Comparison of ENCODE assay signal across 24 cellular contexts in genomic region chr1:86618358-86618757, GRCh38.
"Had no signal": no experiment of that assay in that cellular context is flagged by ENCODE, and none has a peak within 500 bp of the region (broad histone marks: within the 10 kb centered on the region; RNA-seq: fewer than 3 reads in every experiment).

No MANE protein-coding gene starts in this region.

- H3K27me3 Mint-ChIP-seq: activated CD4-positive, alpha-beta memory T cell treated with anti-CD3 and anti-CD28 coated beads, Interleukin-2, amount 10 ng/mL, durations not matched to agents 7 days and 5 days; activated CD4-positive, alpha-beta T cell treated with anti-CD3 and anti-CD28 coated beads, Interleukin-2, amount 10 ng/mL, durations not matched to agents 24 days and 14 days; activated naive CD8-positive, alpha-beta T cell treated with anti-CD3 and anti-CD28 coated beads, Interleukin-2, amount 50 U/mL, for 24 hours had no signal

- H3K4me3 ChIP-seq: body of pancreas, esophagus muscularis mucosa, gastroesophageal sphincter, mucosa of descending colon, transverse colon had no signal

- H2AFZ ChIP-seq: parathyroid adenoma had no signal

- H3K27me3 ChIP-seq: body of pancreas, esophagus muscularis mucosa, gastroesophageal sphincter, transverse colon had no signal

- ATAC-seq: activated naive CD8-positive, alpha-beta T cell treated with anti-CD3 and anti-CD28 coated beads, Interleukin-2, amount 50 U/mL, for 24 hours; body of pancreas; gastroesophageal sphincter; left colon; mucosa of descending colon; sciatic nerve; stimulated activated naive B cell treated with anti-CD40 and anti-IgM and Interleukin-4, amounts not matched to agents 10 μg/mL and 1 μg/mL and 100 μg/mL, for 72 hours; T-helper 17 cell had no signal

- H3K9ac ChIP-seq: parathyroid adenoma had no signal

- H3K4me1 ChIP-seq: body of pancreas, esophagus muscularis mucosa, gastroesophageal sphincter, parathyroid adenoma had no signal

- H3K79me2 ChIP-seq: parathyroid adenoma had no signal

- H3K36me3 ChIP-seq: esophagus muscularis mucosa, gastroesophageal sphincter, transverse colon had no signal

- H3K27ac Mint-ChIP-seq: activated CD4-positive, alpha-beta memory T cell treated with anti-CD3 and anti-CD28 coated beads, Interleukin-2, amount 10 ng/mL, durations not matched to agents 7 days and 5 days; activated CD4-positive, alpha-beta T cell treated with anti-CD3 and anti-CD28 coated beads, Interleukin-2, amount 10 ng/mL, durations not matched to agents 24 days and 14 days; activated naive CD8-positive, alpha-beta T cell treated with anti-CD3 and anti-CD28 coated beads, Interleukin-2, amount 50 U/mL, for 24 hours; nephron progenitor cell; stimulated activated naive B cell treated with anti-CD40 and anti-IgM and Interleukin-4, amounts not matched to agents 10 μg/mL and 1 μg/mL and 100 μg/mL, for 72 hours; T-helper 17 cell had no signal

- H3K4me1 Mint-ChIP-seq: activated CD4-positive, alpha-beta memory T cell treated with anti-CD3 and anti-CD28 coated beads, Interleukin-2, amount 10 ng/mL, durations not matched to agents 7 days and 5 days; nephron progenitor cell; T-helper 17 cell had no signal

- H3K4me3 Mint-ChIP-seq: activated CD4-positive, alpha-beta memory T cell treated with anti-CD3 and anti-CD28 coated beads, Interleukin-2, amount 10 ng/mL, durations not matched to agents 7 days and 5 days; activated CD4-positive, alpha-beta T cell treated with anti-CD3 and anti-CD28 coated beads, Interleukin-2, amount 10 ng/mL, durations not matched to agents 24 days and 14 days; activated naive CD8-positive, alpha-beta T cell treated with anti-CD3 and anti-CD28 coated beads, Interleukin-2, amount 50 U/mL, for 24 hours; nephron progenitor cell; stimulated activated naive B cell treated with anti-CD40 and anti-IgM and Interleukin-4, amounts not matched to agents 10 μg/mL and 1 μg/mL and 100 μg/mL, for 72 hours; T-helper 17 cell had no signal

- H3K27ac ChIP-seq: body of pancreas, esophagus muscularis mucosa, gastroesophageal sphincter, parathyroid adenoma had no signal

- DNase-seq: activated CD4-positive, alpha-beta memory T cell treated with anti-CD3 and anti-CD28 coated beads, Interleukin-2, amount 10 ng/mL, durations not matched to agents 7 days and 5 days; activated CD4-positive, alpha-beta T cell treated with anti-CD3 and anti-CD28 coated beads, Interleukin-2, amount 10 ng/mL, durations not matched to agents 24 days and 14 days; activated effector memory CD4-positive, alpha-beta T cell treated with anti-CD3 and anti-CD28 coated beads, Interleukin-2, amount 50 U/mL, for 16 hours; activated naive CD4-positive, alpha-beta T cell treated with anti-CD3 and anti-CD28 coated beads, Interleukin-2, amount 50 U/mL, for 16 hours; activated naive CD8-positive, alpha-beta T cell treated with anti-CD3 and anti-CD28 coated beads, Interleukin-2, amount 50 U/mL, for 24 hours; activated T-cell treated with anti-CD3 and anti-CD28 coated beads for 4 hours; anterior cingulate cortex; body of pancreas; head of caudate nucleus; hypothalamus; left colon; mesenchymal stem cell; mucosa of descending colon; nephron progenitor cell; nucleus accumbens; stimulated activated CD4-positive, alpha-beta T cell treated with anti-CD3 and anti-CD28 coated beads, Interleukin-2, amount 100 ng/mL, for 48 hours; stimulated activated CD8-positive, alpha-beta memory T cell treated with anti-CD3 and anti-CD28 coated beads, Interleukin-4, amount 100 ng/mL, for 48 hours; stimulated activated naive B cell treated with anti-CD40 and anti-IgM and Interleukin-4, amounts not matched to agents 10 μg/mL and 1 μg/mL and 100 μg/mL, for 72 hours; T-helper 17 cell; transverse colon had no signal
